In the genomic region with DNA sequence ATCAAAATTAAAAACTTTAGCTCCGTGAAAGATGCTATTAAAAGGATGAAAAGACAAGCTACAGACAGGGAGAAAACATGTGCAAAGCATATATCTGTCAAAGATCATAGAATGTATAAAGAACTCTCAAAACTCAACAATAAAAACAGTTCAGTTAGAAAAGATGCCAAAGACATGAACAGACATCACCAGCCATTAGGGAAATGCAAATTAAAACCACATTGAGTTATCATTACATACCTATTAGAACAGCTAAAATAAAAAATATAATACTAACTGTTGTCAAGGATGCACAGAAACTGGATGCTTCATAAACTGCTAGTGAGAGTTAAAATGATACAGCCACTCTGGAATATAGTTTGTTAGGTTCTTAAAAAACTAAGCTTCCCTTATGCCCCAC, we compare ENCODE assay signal across 26 cellular contexts. TPM values are rescaled to one million over a fixed set of nuclear protein-coding genes. Genes with fewer than 3 reads are reported as not detected.
DNase-seq lines count a peak whose midpoint lies in the region; ATAC-seq lines count a peak whose summit lies in the region.
"Had no signal": no experiment of that assay in that cellular context is flagged by ENCODE, and none has a peak within 500 bp of the region (broad histone marks: within the 10 kb centered on the region; RNA-seq: fewer than 3 reads in every experiment).

No MANE protein-coding gene starts in this region.

- no peak for ATAC-seq in T-cell (replicated peaks in 1 of 4)
- no peak for ATAC-seq in GM18520 (IDR thresholded peaks at IDR 0.05; ENCODE audit: unreplicated experiment)
- ATAC-seq: CD8-positive, alpha-beta T cell; GM12878; HepG2 had no signal

- peak overlapping the region; percentile 4 to 34 for H3K27ac Mint-ChIP-seq in T-cell
- H3K27ac Mint-ChIP-seq in immature natural killer cell, result peak overlapping the region in 4 of 6 donors; percentile 28 to 70 (median 46)
- H3K27ac Mint-ChIP-seq: CD8-positive, alpha-beta T cell had no signal

- in situ Hi-C loops in GM23248 (cut with MboI), result no loop called here

- peak; percentile 25 for DNase-seq in NCI-H526 treated with DMSO at 0.1 percent for 48 hours (lab: John Stamatoyannopoulos, UW)
- no peak for DNase-seq in NCI-H526 (lab: John Stamatoyannopoulos, UW)
- peak; percentile 15 for DNase-seq in GM23248
- DNase-seq in T-cell, result no peak
- DNase-seq in immature natural killer cell, result no peak
- DNase-seq in SIG-M5 treated with dmso at 0.1 percent for 504 hours (lab: John Stamatoyannopoulos, UW; ENCODE audit: unreplicated experiment), result no peak
- no peak for DNase-seq in effector memory CD4-positive, alpha-beta T cell
- DNase-seq: Caco-2; CD8-positive, alpha-beta T cell; EL; GDM1; Kasumi-1; NCI-H1092 treated with DMSO at 0.1 percent for 48 hours; NCI-H1436; NCI-H187; NCI-H2107; NCI-H524; NCI-H82; NK-92 treated with Interleukin-12 subunit alpha and Interleukin-12 subunit beta, amount 100 ng/mL, for 24 hours; Right ventricle myocardium superior; RPMI8226 had no signal

- 6 to 24% methylated on average over 1 of the region's 1 CpG for WGBS in GM23248 (ENCODE audit: low coverage in 1 of 2, low lambda C conversion rate in 2 of 2, missing lambda C conversion rate in 2 of 2), 2 experiments

- no peak overlapping the region for H3K4me3 Mint-ChIP-seq in T-cell
- H3K4me3 Mint-ChIP-seq in immature natural killer cell, result no peak overlapping the region
- H3K4me3 Mint-ChIP-seq: CD8-positive, alpha-beta T cell had no signal

- H3K4me1 Mint-ChIP-seq in T-cell, result peaks cover 56 to 63% (median 58%) of the 10 kb centered on the region in 3 donors
- H3K4me1 Mint-ChIP-seq in immature natural killer cell, result peaks cover 63 to 90% of the 10 kb centered on the region in 2 donors

- CTCF ChIA-PET in T-cell (lab: Charles Lee), result interaction anchor here in 1 of 2 donors (0.7 kb wide), 1 partner anchor 50 kb away, joined by 3 read pairs; no protein-coding TSS in a partner anchor

- POLR2A ChIA-PET in T-cell (lab: Charles Lee), result interaction anchor here (0.6 to 0.7 kb wide), 4 partner anchors 25 to 216 kb away, joined by 3 to 5 read pairs (median 3); no protein-coding TSS in a partner anchor

- no peak overlapping the region for H3K27ac ChIP-seq in GM23248
- H3K27ac ChIP-seq in effector memory CD4-positive, alpha-beta T cell (ENCODE audit: insufficient read depth, low read length, poor library complexity, severe bottlenecking), result no peak overlapping the region
- H3K27ac ChIP-seq: 22Rv1, BLaER1 had no signal

- H3K4me2 ChIP-seq in GM23248 (ENCODE audit: unreplicated experiment), result no peak overlapping the region
- H3K4me2 ChIP-seq: BLaER1 had no signal

- peaks cover 39% of the 10 kb centered on the region for H3K79me2 ChIP-seq in GM23248 (ENCODE audit: insufficient read depth)

- no peak overlapping the region for H3K9ac ChIP-seq in GM23248
- H3K9ac ChIP-seq: BLaER1 had no signal

- no peak overlapping the region for H3K4me3 ChIP-seq in GM23248
- no peak overlapping the region for H3K4me3 ChIP-seq in effector memory CD4-positive, alpha-beta T cell (ENCODE audit: insufficient read depth, low read depth, low read length, poor library complexity, severe bottlenecking)
- H3K4me3 ChIP-seq: BLaER1, GM12878 had no signal

- no peaks in the 10 kb centered on the region for H3K27me3 ChIP-seq in GM23248 (replicated peaks; ENCODE audit: insufficient read depth)
- no peaks in the 10 kb centered on the region for H3K27me3 ChIP-seq in effector memory CD4-positive, alpha-beta T cell (replicated peaks; ENCODE audit: control insufficient read depth, insufficient read depth, low read length, poor library complexity, severe bottlenecking)
- H3K27me3 ChIP-seq: BLaER1 had no signal

- H3K36me3 Mint-ChIP-seq in T-cell, result peaks cover 27% of the 10 kb centered on the region
- peaks cover 3 to 4% (median 4%) of the 10 kb centered on the region in 3 donors for H3K36me3 Mint-ChIP-seq in immature natural killer cell

- H3F3A ChIP-seq in GM23248 (ENCODE audit: insufficient read depth), result peaks cover 13% of the 10 kb centered on the region

- H3K9me2 ChIP-seq in GM23248 (ENCODE audit: insufficient read depth), result no peaks in the 10 kb centered on the region

- no peaks in the 10 kb centered on the region for H3K36me3 ChIP-seq in GM23248 (ENCODE audit: low read depth)
- peaks cover 4% of the 10 kb centered on the region for H3K36me3 ChIP-seq in effector memory CD4-positive, alpha-beta T cell (ENCODE audit: control insufficient read depth, insufficient read depth, low read length)

- H4K20me1 ChIP-seq in GM23248 (ENCODE audit: insufficient read depth), result no peaks in the 10 kb centered on the region

- H3K9me3 Mint-ChIP-seq in T-cell (no peaks in the 10 kb centered on the region), immature natural killer cell (no peaks in the 10 kb centered on the region)
- H3K9me3 Mint-ChIP-seq: CD8-positive, alpha-beta T cell had no signal

- H3K9me3 ChIP-seq in GM23248 (ENCODE audit: low read depth), result no peaks in the 10 kb centered on the region
- no peaks in the 10 kb centered on the region for H3K9me3 ChIP-seq in effector memory CD4-positive, alpha-beta T cell (ENCODE audit: control insufficient read depth, low read length)
- H3K9me3 ChIP-seq: BLaER1, Caco-2 had no signal

- no peak overlapping the region for H2AFZ ChIP-seq in GM23248

- H3K27me3 Mint-ChIP-seq in T-cell (no peaks in the 10 kb centered on the region), immature natural killer cell (ENCODE audit: low read depth in 3 of 3) (peaks cover 0 to 2% (median 0%) of the 10 kb centered on the region in 3 donors)

- peaks cover 13% of the 10 kb centered on the region for H3K4me1 ChIP-seq in GM23248 (ENCODE audit: insufficient read depth)
- H3K4me1 ChIP-seq in effector memory CD4-positive, alpha-beta T cell (ENCODE audit: control insufficient read depth, insufficient read depth, low read length, poor library complexity, severe bottlenecking), result no peaks in the 10 kb centered on the region
- H3K4me1 ChIP-seq: BLaER1 had no signal

RNA-seq across cellular contexts. Expression of gene NFATC3, which starts 58.8 kb away (rescaled TPM):
- total RNA-seq in GM23248 (2014; rRNA removed; shearing (Covaris generic)), result 14.2 and 17.5 TPM in 2 replicates
- polyA plus RNA-seq in GM23248 (2016; fragmentation: Nextera tagmentation; extraction: Ambion mirVana), result 10.2 and 12.3 TPM in 2 replicates
- total RNA-seq in T-cell, result 100 to 1,000 TPM; 111 to 144 (median 116) TPM
- 100 to 1,000 TPM in 2 of 3 donors, 10 to 100 TPM in 1; 66.5 to 160 (median 119) TPM for polyA plus RNA-seq in immature natural killer cell

Comparison
In these comparisons a context has a peak if more than half of its experiments do, and no peak if none do; other contexts are left out.
1. DNase-seq: peak in NCI-H526 treated with DMSO at 0.1 percent for 48 hours (single experiment) and GM23248 (single experiment); none in NCI-H526 (0 of 2), T-cell (0 of 34), immature natural killer cell (0 of 3), SIG-M5 treated with dmso at 0.1 percent for 504 hours (single experiment) and effector memory CD4-positive, alpha-beta T cell (0 of 3).